Comparison of ENCODE assay signal across 8 cellular contexts in genomic region chr2:218567797-218568189, GRCh38. TPM values are rescaled to one million over a fixed set of nuclear protein-coding genes. Genes with fewer than 3 reads are reported as not detected.
DNase-seq lines count a peak whose midpoint lies in the region; ATAC-seq and TF ChIP-seq lines count a peak whose summit lies in the region.

No MANE protein-coding gene starts in this region.

- peak overlapping the region; percentile 74 for H3K4me2 ChIP-seq in mammary epithelial cell (ENCODE audit: insufficient read depth, low read depth, low read length)

- H3K4me3 ChIP-seq in mammary epithelial cell (replicated peaks in 1 of 3; ENCODE audit: insufficient read depth in 1 of 3, low read depth in 2 of 3, low read length in 3 of 3) (peak overlapping the region; percentile 62 to 98 (median 70)), lung (peak overlapping the region; percentile 60), transverse colon (peak overlapping the region; percentile 57 to 89 (median 79))

- no peak for TF ChIP-seq EP300 in transverse colon (IDR thresholded peaks at IDR 0.05; ENCODE audit: low read depth)

- CTCF ChIA-PET in mammary epithelial cell (lab: Charles Lee; ENCODE audit: low non-redundant PET), result interaction anchor here (0.7 kb wide), 1 partner anchor 587 kb away, joined by 3 read pairs; no protein-coding TSS in a partner anchor

- intact Hi-C loops in mammary epithelial cell (cut with micrococcal nuclease), result loop anchor here (2.0 kb wide), 1 partner anchor 171 kb away; no protein-coding TSS in a partner anchor
- intact Hi-C loops in transverse colon (cut with DNase I; ENCODE audit: low total_unique reads), result no loop called here

- 2% methylated on average over 7 of the region's 19 CpGs for WGBS in mammary epithelial cell (ENCODE audit: low coverage, missing lambda C conversion rate)
- WGBS in lung, 2 donors, result 0 to 1% methylated on average over 19 of the region's 19 CpGs
- 0% methylated on average over 6 to 19 of the region's 19 CpGs for WGBS in transverse colon (ENCODE audit: low coverage in 1 of 2), 2 donors

- H3K27me3 ChIP-seq in mammary epithelial cell (ENCODE audit: insufficient read depth, low read length) (no peaks in the 10 kb centered on the region), lung (ENCODE audit: control insufficient read depth, insufficient read depth) (no peaks in the 10 kb centered on the region), transverse colon (no peaks in the 10 kb centered on the region)

- TF ChIP-seq CTCF in mammary epithelial cell (conservative IDR thresholded peaks at IDR 0.05 in 1 of 2, IDR thresholded peaks at IDR 0.05 in 1 of 2; ENCODE audit: extremely low read depth in 1 of 2, insufficient read depth in 1 of 2, low read depth in 1 of 2, low read length in 2 of 2) (no peak), lung (IDR thresholded peaks at IDR 0.05; ENCODE audit: control extremely low read depth, extremely low read depth) (no peak), transverse colon (IDR thresholded peaks at IDR 0.05) (peak in 1 of 5 experiments; percentile 13)

- no peaks in the 10 kb centered on the region for H4K20me1 ChIP-seq in mammary epithelial cell (ENCODE audit: insufficient read depth, low read length)

- H3K79me2 ChIP-seq in mammary epithelial cell (ENCODE audit: insufficient read depth, low read length), result peaks cover 92% of the 10 kb centered on the region

- H3K27ac ChIP-seq in mammary epithelial cell (ENCODE audit: insufficient read depth, low read depth, low read length), result peak overlapping the region; percentile 84
- peak overlapping the region; percentile 89 to 95 for H3K27ac ChIP-seq in lung (ENCODE audit: low read depth in 1 of 2, low read length in 1 of 2)
- H3K27ac ChIP-seq in transverse colon, result peak overlapping the region; percentile 90 to 98 (median 96)

- ATAC-seq in HG02678 (IDR thresholded peaks at IDR 0.05; ENCODE audit: unreplicated experiment) (peak; percentile 41), lung (ENCODE audit: insufficient read depth, low FRiP score) (peak; percentile 45)

- peak overlapping the region; percentile 86 for H2AFZ ChIP-seq in mammary epithelial cell (ENCODE audit: low read depth, low read length)

- H3K4me1 ChIP-seq in mammary epithelial cell (ENCODE audit: insufficient read depth, low read length), result peaks cover 26% of the 10 kb centered on the region
- H3K4me1 ChIP-seq in lung (ENCODE audit: control insufficient read depth in 2 of 2, insufficient read depth in 2 of 2, low read length in 2 of 2), result peaks cover 3 to 10% of the 10 kb centered on the region in 2 donors
- H3K4me1 ChIP-seq in transverse colon, result peaks cover 10 to 34% (median 32%) of the 10 kb centered on the region in 4 donors

- DNase-seq in activated CD8-positive, alpha-beta memory T cell treated with anti-CD3 and anti-CD28 coated beads, Interleukin-2, amount 50 U/mL, for 24 hours (ENCODE audit: extremely low read depth), result peak; percentile 39
- DNase-seq in activated CD8-positive, alpha-beta memory T cell treated with anti-CD3 and anti-CD28 coated beads, Interleukin-2, amount 50 U/mL, for 48 hours, result no peak
- DNase-seq in NCI-H510A (lab: John Stamatoyannopoulos, UW) (peak; percentile 85), mammary epithelial cell (no peak), lung (ENCODE audit: low spot score) (no peak), transverse colon (no peak), COLO829 (ENCODE audit: low spot score) (no peak)

- no peak for TF ChIP-seq POLR2A in transverse colon (IDR thresholded peaks at IDR 0.05)

- TSS peak; percentile 47 for BruUV-seq in mammary epithelial cell (replicated peaks; lab: Mats Ljungman, UMichigan)

- H3K36me3 ChIP-seq in mammary epithelial cell (ENCODE audit: insufficient read depth, low read length), result peaks cover 5% of the 10 kb centered on the region
- peaks cover 3 to 11% of the 10 kb centered on the region in 2 donors for H3K36me3 ChIP-seq in lung (ENCODE audit: control insufficient read depth in 2 of 2, insufficient read depth in 2 of 2, low read length in 2 of 2)
- no peaks in the 10 kb centered on the region for H3K36me3 ChIP-seq in transverse colon

- H3K9me3 ChIP-seq in mammary epithelial cell (replicated peaks; ENCODE audit: insufficient read depth, low read length) (no peaks in the 10 kb centered on the region), lung (ENCODE audit: control insufficient read depth in 2 of 2, insufficient read depth in 1 of 2, low read length in 1 of 2) (no peaks in the 10 kb centered on the region), transverse colon (no peaks in the 10 kb centered on the region)

- in situ Hi-C loops in mammary epithelial cell (cut with MboI; ENCODE audit: low sequenced_read_pairs in 2 of 2) (no loop called here), transverse colon (cut with MboI; ENCODE audit: low pct_ligation_motif_present in 1 of 4, low pct_unique_long_range_greater_than_20kb in 1 of 4, low sequenced_read_pairs in 3 of 4) (no loop called here)

- dilution Hi-C loops in mammary epithelial cell (cut with HindIII; ENCODE audit: low sequenced_read_pairs), result loop anchor here (5.0 kb wide), 1 partner anchor 90 kb away; no protein-coding TSS in a partner anchor

- peak overlapping the region; percentile 85 for H3K9ac ChIP-seq in mammary epithelial cell (ENCODE audit: insufficient read depth, low read length)

RNA-seq across cellular contexts. Expression of gene USP37, which starts 0.4 kb away (rescaled TPM):
- total RNA-seq in mammary epithelial cell (10 to 100 TPM; 10.7 to 14.6 TPM), lung (10 to 100 TPM; 13.6 to 23.5 TPM), transverse colon (10 to 100 TPM in 1 of 4 donors, 1 to 10 TPM in 3; 1.4 to 15.7 (median 8.1) TPM)
- polyA plus RNA-seq in mammary epithelial cell (3.3 TPM), lung (1 to 10 TPM; 2.6 to 2.7 TPM)
- polyA minus RNA-seq in mammary epithelial cell, result 13.7 TPM

RNA-seq across cellular contexts. Expression of gene CNOT9, which starts 0.8 kb away (rescaled TPM):
- total RNA-seq in mammary epithelial cell (10 to 100 TPM; 39.8 to 53.3 TPM), lung (10 to 100 TPM; 37.7 to 39.9 TPM), transverse colon (10 to 100 TPM; 14.6 to 36.7 (median 31.3) TPM)
- polyA plus RNA-seq in mammary epithelial cell (46.5 TPM), lung (10 to 100 TPM; 18.0 to 24.7 TPM)
- polyA minus RNA-seq in mammary epithelial cell, result 82.1 TPM

RNA-seq across cellular contexts. Expression of gene PLCD4, which starts 39.9 kb away (rescaled TPM):
- total RNA-seq in mammary epithelial cell, result 1 to 10 TPM; 1.8 to 5.4 TPM
- 2.8 TPM for polyA plus RNA-seq in mammary epithelial cell
- polyA minus RNA-seq in mammary epithelial cell, result 20.9 TPM
- 1 to 10 TPM; 1.1 to 4.7 TPM for total RNA-seq in lung
- under 1 TPM; 0.07 to 0.49 TPM for polyA plus RNA-seq in lung
- 1 to 10 TPM in 3 of 4 donors, under 1 TPM in 1; 0.20 to 8.2 (median 4.7) TPM for total RNA-seq in transverse colon

Comparison
In these comparisons a context has a peak if more than half of its experiments do, and no peak if none do; other contexts are left out.
1. DNase-seq: peak in activated CD8-positive, alpha-beta memory T cell treated with anti-CD3 and anti-CD28 coated beads, Interleukin-2, amount 50 U/mL, for 24 hours (single experiment) and NCI-H510A (single experiment); none in activated CD8-positive, alpha-beta memory T cell treated with anti-CD3 and anti-CD28 coated beads, Interleukin-2, amount 50 U/mL, for 48 hours (single experiment), mammary epithelial cell (single experiment), lung (single experiment), transverse colon (single experiment) and COLO829 (single experiment).
2. Peak in every context shown above with its lines, with median percentiles within 50 percentile points of each other: H3K27ac ChIP-seq and H3K4me3 ChIP-seq.